1 cellular context compared by ENCODE assay signal in the genomic region with DNA sequence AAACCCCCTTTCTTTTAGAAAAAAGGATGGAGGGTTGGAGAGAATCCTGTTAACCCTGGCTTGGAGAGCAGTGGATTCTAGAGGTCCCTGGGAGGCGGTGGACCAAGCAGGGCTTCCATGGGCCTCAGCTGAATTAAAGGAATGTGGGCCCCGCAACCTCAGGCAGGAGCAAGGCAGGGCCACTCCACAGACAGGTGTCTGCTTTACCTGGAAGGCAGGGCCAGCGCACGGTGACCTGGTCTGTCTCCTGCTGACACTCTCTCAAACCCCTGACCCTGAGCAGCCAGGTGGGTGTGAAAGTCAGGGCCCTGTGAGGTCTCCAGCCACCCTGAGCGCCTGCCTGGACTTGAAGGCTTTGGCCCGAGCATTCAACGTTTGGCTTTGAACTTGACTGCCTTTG.
TF ChIP-seq lines count a peak whose summit lies in the region.

No MANE protein-coding gene starts in this region.

TF ChIP-seq in IMR-90, 13 proteins besides CTCF, POLR2A, EP300 and RAD21:
- no peak for TF ChIP-seq FOS (IDR thresholded peaks at IDR 0.05; ENCODE audit: low read depth, low read length)
- TF ChIP-seq NFE2L2 (IDR thresholded peaks at IDR 0.05; ENCODE audit: low read depth, low read length): no peak
- no peak for TF ChIP-seq MAFK (IDR thresholded peaks at IDR 0.05; ENCODE audit: low read depth, low read length)
- no peak for TF ChIP-seq CEBPB (IDR thresholded peaks at IDR 0.05; ENCODE audit: low read depth, low read length)
- TF ChIP-seq BHLHE40 (IDR thresholded peaks at IDR 0.05; ENCODE audit: low read depth, low read length): no peak
- TF ChIP-seq, protein P1, sequence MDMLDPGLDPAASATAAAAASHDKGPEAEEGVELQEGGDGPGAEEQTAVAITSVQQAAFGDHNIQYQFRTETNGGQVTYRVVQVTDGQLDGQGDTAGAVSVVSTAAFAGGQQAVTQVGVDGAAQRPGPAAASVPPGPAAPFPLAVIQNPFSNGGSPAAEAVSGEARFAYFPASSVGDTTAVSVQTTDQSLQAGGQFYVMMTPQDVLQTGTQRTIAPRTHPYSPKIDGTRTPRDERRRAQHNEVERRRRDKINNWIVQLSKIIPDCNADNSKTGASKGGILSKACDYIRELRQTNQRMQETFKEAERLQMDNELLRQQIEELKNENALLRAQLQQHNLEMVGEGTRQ (IDR thresholded peaks at IDR 0.05; ENCODE audit: low read depth, low read length): no peak
- TF ChIP-seq MAZ (IDR thresholded peaks at IDR 0.05; ENCODE audit: borderline replicate concordance, low read depth, low read length): no peak
- TF ChIP-seq MXI1 (IDR thresholded peaks at IDR 0.05; ENCODE audit: borderline replicate concordance, low read depth, low read length): no peak
- TF ChIP-seq ELK1 (IDR thresholded peaks at IDR 0.05; ENCODE audit: borderline replicate concordance, low read depth, low read length): no peak
- TF ChIP-seq CHD1 (IDR thresholded peaks at IDR 0.05; ENCODE audit: low read depth, low read length): no peak
- TF ChIP-seq SMC3 (IDR thresholded peaks at IDR 0.05; ENCODE audit: low read depth, low read length): no peak
- no peak for TF ChIP-seq RCOR1 (IDR thresholded peaks at IDR 0.05; ENCODE audit: insufficient replicate concordance, low read length)
- no peak for TF ChIP-seq RFX5 (IDR thresholded peaks at IDR 0.05; ENCODE audit: low read depth, low read length)
